Comparison of ENCODE assay signal across 8 cellular contexts in genomic region chr13:99412856-99413255, GRCh38.
"Had no signal": no experiment of that assay in that cellular context is flagged by ENCODE, and none has a peak within 500 bp of the region (broad histone marks: within the 10 kb centered on the region; RNA-seq: fewer than 3 reads in every experiment).

No MANE protein-coding gene starts in this region.

- H3K4me3 ChIP-seq: GM12878 had no signal

- ATAC-seq: GM12878 had no signal

- DNase-seq: GDM1, GF-D8 had no signal

- FAIRE-seq: G401.6, GM12878, GM12891, GM12892, GM18507, GM19239 had no signal
